Comparison of ENCODE assay signal across 8 cellular contexts in the genomic region with DNA sequence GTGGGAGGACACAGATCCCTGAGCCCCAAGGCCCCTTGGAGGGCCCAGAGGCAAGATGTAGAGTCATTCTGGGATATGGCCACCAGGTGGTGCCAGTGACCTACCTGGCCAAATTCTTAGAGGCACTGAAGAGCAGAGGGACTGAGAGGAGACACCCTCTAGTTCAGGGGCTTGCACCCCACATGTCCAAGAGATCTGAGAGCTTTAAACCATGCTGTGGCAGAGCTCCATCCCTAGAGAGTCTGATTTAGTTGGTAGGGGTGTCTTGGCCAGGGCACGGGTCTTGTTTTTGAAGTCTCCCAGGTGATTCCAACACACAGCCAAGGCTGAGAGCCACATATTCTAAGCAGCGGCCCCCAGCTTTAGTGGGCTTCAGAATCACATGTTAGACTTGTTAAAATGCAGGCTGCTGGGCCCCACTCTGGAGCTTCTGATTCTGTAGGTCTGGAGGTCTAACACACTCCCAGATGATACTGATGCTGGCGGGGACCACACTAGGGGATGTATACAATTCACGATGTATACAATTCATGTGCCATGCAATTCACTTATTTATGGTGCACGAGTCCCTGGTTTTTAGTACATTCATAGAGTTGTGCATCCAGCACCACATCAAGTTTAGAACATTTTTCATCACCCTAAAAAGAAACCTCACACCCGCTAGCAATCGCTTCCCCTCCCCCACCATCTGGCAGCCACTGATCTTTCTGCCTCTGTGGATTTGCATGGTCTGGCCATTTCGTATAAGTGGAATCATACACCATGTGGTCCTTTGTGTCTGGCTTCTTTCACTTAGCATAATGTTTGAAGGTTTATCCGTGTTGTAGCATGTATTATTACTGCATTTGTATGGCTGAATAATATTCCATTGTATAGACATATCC. TPM values are rescaled to one million over a fixed set of nuclear protein-coding genes. Genes with fewer than 3 reads are reported as not detected.
DNase-seq lines count a peak whose midpoint lies in the region; ATAC-seq and TF ChIP-seq lines count a peak whose summit lies in the region.

No MANE protein-coding gene starts in this region.

- no peak overlapping the region for H3K56ac ChIP-seq in H9 (ENCODE audit: insufficient read length, low read depth, low read length)

- no peak overlapping the region for H4K8ac ChIP-seq in H9 (replicated peaks; ENCODE audit: insufficient read length, low read depth, low read length)

- H2BK120ac ChIP-seq in H9 (ENCODE audit: low read depth, low read length, poor library complexity, severe bottlenecking) = no peak overlapping the region

- no peak overlapping the region for H2BK12ac ChIP-seq in H9 (ENCODE audit: insufficient read length, low read depth, low read length)

- H3K79me2 ChIP-seq in H9 (ENCODE audit: insufficient read depth, low read length) = no peaks in the 10 kb centered on the region

- WGBS in H9 (ENCODE audit: extremely low coverage, insufficient read length, low lambda C conversion rate) = no CpG with 5 or more reads among the region's 9 CpGs

- DNase-seq in CD1c-positive myeloid dendritic cell (ENCODE audit: extremely low spot score) (peak; percentile 78), H9 (peak; percentile 77), NCI-H82 treated with DMSO at 0.1 percent for 48 hours (lab: John Stamatoyannopoulos, UW; ENCODE audit: unreplicated experiment) (peak; percentile 11), endothelial cell (ENCODE audit: low spot score) (peak; percentile 76), mucosa of gallbladder (ENCODE audit: low spot score) (peak; percentile 69)
- peak; percentile 93 for DNase-seq in activated CD8-positive, alpha-beta memory T cell treated with anti-CD3 and anti-CD28 coated beads for 24 hours
- peak; percentile 40 to 52 for DNase-seq in stimulated activated CD8-positive, alpha-beta memory T cell treated with anti-CD3 and anti-CD28 coated beads, Interleukin-7, amount 100 ng/mL, for 48 hours (ENCODE audit: extremely low read depth in 1 of 2, low read depth in 1 of 2)

- no peak overlapping the region for H3T11ph ChIP-seq in H9 (ENCODE audit: low read length)

- H2BK20ac ChIP-seq in H9 (ENCODE audit: low read depth, low read length, poor library complexity, severe bottlenecking) = no peak overlapping the region

- H3K23me2 ChIP-seq in H9 (ENCODE audit: insufficient read length, low read depth, low read length, poor library complexity, severe bottlenecking) = no peaks in the 10 kb centered on the region

- H3K4me1 ChIP-seq in H9 (ENCODE audit: insufficient read depth, low read length) = no peaks in the 10 kb centered on the region

- no peak overlapping the region for H3K4me2 ChIP-seq in H9 (ENCODE audit: insufficient read depth, insufficient read length, low read length)

- H3K9me3 ChIP-seq in H9 (ENCODE audit: control insufficient read depth, low read depth, low read length) = no peaks in the 10 kb centered on the region

- no peak overlapping the region for H3K14ac ChIP-seq in H9 (ENCODE audit: insufficient read depth, low read length)

- no peaks in the 10 kb centered on the region for H3K9me3 Mint-ChIP-seq in H9
- no peaks in the 10 kb centered on the region for H3K9me3 Mint-ChIP-seq in endothelial cell (ENCODE audit: unreplicated experiment)

- no peak overlapping the region for H3K23ac ChIP-seq in H9 (ENCODE audit: insufficient read length, low read depth, low read length)

- peak; percentile 93 for TF ChIP-seq CTCF in H9 (conservative IDR thresholded peaks at IDR 0.05)
- peak; percentile 81 for TF ChIP-seq CTCF in endothelial cell (IDR thresholded peaks at IDR 0.05; ENCODE audit: unreplicated experiment)

- no peak overlapping the region for H3K9ac ChIP-seq in H9 (ENCODE audit: extremely low read depth, insufficient read length, low read length)

- H2AK5ac ChIP-seq in H9 (ENCODE audit: insufficient read length, low read length) = no peak overlapping the region

- H3K27ac ChIP-seq in H9 (ENCODE audit: insufficient read length, low read depth, low read length) = no peak overlapping the region

- H3K4me3 Mint-ChIP-seq in H9 (no peak overlapping the region), endothelial cell (ENCODE audit: unreplicated experiment) (peak overlapping the region; percentile 75)

- H4K91ac ChIP-seq in H9 (ENCODE audit: insufficient read length, low read depth, low read length) = no peak overlapping the region

- no peak overlapping the region for H3K4ac ChIP-seq in H9 (ENCODE audit: low read depth, low read length)

- no peak overlapping the region for H4K5ac ChIP-seq in H9 (ENCODE audit: insufficient read length, low read depth, low read length)

- no peaks in the 10 kb centered on the region for H3K79me1 ChIP-seq in H9 (ENCODE audit: insufficient read depth, low read depth, low read length, poor library complexity, severe bottlenecking)

- H3K4me1 Mint-ChIP-seq in H9 (0 out of 4 replicates have a peak, but pooled peaks cover 0 to 2% of the 10 kb centered on the region in 2 experiments), endothelial cell (ENCODE audit: unreplicated experiment) (peaks cover 27% of the 10 kb centered on the region)

- H2BK5ac ChIP-seq in H9 (ENCODE audit: insufficient read length, low read length) = no peak overlapping the region

- no peaks in the 10 kb centered on the region for H3K27me3 ChIP-seq in H9 (ENCODE audit: insufficient read depth, low read length)

- no peak overlapping the region for H2AFZ ChIP-seq in H9 (ENCODE audit: low read length)

- H3K36me3 Mint-ChIP-seq in H9 (ENCODE audit: insufficient read depth in 1 of 3, low read depth in 3 of 3) = peaks cover 8 to 25% (median 11%) of the 10 kb centered on the region in 3 experiments; a peak in 4 of 7 replicates
- peaks cover 43% of the 10 kb centered on the region for H3K36me3 Mint-ChIP-seq in endothelial cell (ENCODE audit: low read depth, unreplicated experiment)

- H2BK15ac ChIP-seq in H9 (ENCODE audit: low read depth, low read length) = no peak overlapping the region

- peak overlapping the region in 1 of 3 experiments; percentile 56; a peak in 1 of 7 replicates for H3K27ac Mint-ChIP-seq in H9
- H3K27ac Mint-ChIP-seq in endothelial cell (ENCODE audit: unreplicated experiment) = peak overlapping the region; percentile 64

- no peak for ATAC-seq in GM19395 (IDR thresholded peaks at IDR 0.05; ENCODE audit: unreplicated experiment)

- H3K27me3 Mint-ChIP-seq in H9 (ENCODE audit: low read depth) (no peaks in the 10 kb centered on the region), endothelial cell (ENCODE audit: unreplicated experiment) (peaks cover 10% of the 10 kb centered on the region)

- no peak overlapping the region for H3K18ac ChIP-seq in H9 (ENCODE audit: insufficient read length, low read depth, low read length)

- no peaks in the 10 kb centered on the region for H4K20me1 ChIP-seq in H9 (ENCODE audit: control insufficient read depth, insufficient read depth, insufficient read length)

RNA-seq across cellular contexts. Expression of a gene that starts 52.3 kb away (rescaled TPM):
- total RNA-seq in H9 (2021) (0.18 TPM in 1 of 2 replicates, not detected in the other), endothelial cell (ENCODE audit: unreplicated experiment) (not detected), mucosa of gallbladder (7.3 TPM)

Comparison
In these comparisons a context has a peak if more than half of its experiments do, and no peak if none do; other contexts are left out.
1. DNase-seq: peak in every context shown above with its lines; median percentile 93 in activated CD8-positive, alpha-beta memory T cell treated with anti-CD3 and anti-CD28 coated beads for 24 hours; 78 in CD1c-positive myeloid dendritic cell; 77 in H9; 76 in endothelial cell; 69 in mucosa of gallbladder; 46 in stimulated activated CD8-positive, alpha-beta memory T cell treated with anti-CD3 and anti-CD28 coated beads, Interleukin-7, amount 100 ng/mL, for 48 hours; 11 in NCI-H82 treated with DMSO at 0.1 percent for 48 hours.